Comparison of ENCODE assay signal across 10 cellular contexts in the genomic region with DNA sequence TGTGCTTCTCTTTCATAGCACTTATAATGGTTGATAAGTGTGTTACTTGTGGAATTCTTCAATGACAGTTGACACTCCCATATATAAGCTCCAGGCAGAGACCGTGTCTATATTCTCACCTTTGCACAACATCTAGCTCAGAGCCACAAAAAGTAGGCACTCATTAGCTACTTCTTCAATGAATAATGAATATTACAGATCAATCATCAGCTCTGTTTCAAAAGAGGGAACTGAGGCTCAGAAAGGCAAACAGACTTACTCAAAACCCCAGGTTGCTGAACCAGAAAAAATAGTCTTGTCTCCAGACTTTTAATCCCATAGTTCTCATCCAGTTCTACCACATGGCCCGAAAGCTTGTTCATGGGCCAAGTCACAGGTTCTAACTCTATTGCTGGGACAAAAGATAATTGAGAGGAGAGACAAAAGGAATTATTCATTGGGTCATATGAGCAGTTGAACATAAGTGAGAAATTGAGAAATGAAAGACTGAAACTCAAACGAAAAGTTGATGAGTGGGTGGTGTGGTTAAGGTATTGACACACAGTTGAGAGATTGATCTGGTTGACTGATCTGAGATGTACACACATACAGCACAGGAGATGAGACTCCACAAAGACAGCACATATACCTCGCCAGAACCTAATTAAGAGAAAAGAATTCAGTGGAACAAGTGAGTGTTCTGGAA.
DNase-seq lines count a peak whose midpoint lies in the region; ATAC-seq, FAIRE-seq and TF ChIP-seq lines count a peak whose summit lies in the region.
"Had no signal": no experiment of that assay in that cellular context is flagged by ENCODE, and none has a peak within 500 bp of the region (broad histone marks: within the 10 kb centered on the region; RNA-seq: fewer than 3 reads in every experiment).

No MANE protein-coding gene starts in this region.

- CTCF ChIA-PET in activated CD4-positive, alpha-beta memory T cell treated with anti-CD3 and anti-CD28 coated beads for 36 hours (lab: Charles Lee): no interaction called here

- H3K27me3 ChIP-seq in OCI-LY3 (ENCODE audit: low read depth, low read length): peaks cover 27% of the 10 kb centered on the region
- H3K27me3 ChIP-seq: spleen had no signal

- H3K27ac Mint-ChIP-seq in activated CD4-positive, alpha-beta memory T cell treated with anti-CD3 and anti-CD28 coated beads for 36 hours: no peak overlapping the region

- no peak overlapping the region for H3K27ac ChIP-seq in OCI-LY3 (ENCODE audit: low read length)
- H3K27ac ChIP-seq: spleen had no signal

- no peaks in the 10 kb centered on the region for H3K36me3 Mint-ChIP-seq in activated CD4-positive, alpha-beta memory T cell treated with anti-CD3 and anti-CD28 coated beads for 36 hours

- DNase-seq in GM12891 (ENCODE audit: insufficient read length, low spot score) (peak; percentile 9), NCI-H1105 treated with DMSO at 0.1 percent for 48 hours (lab: John Stamatoyannopoulos, UW) (no peak), KG1 (lab: John Stamatoyannopoulos, UW) (no peak)
- DNase-seq in NK-92 treated with Interleukin-12 subunit alpha and Interleukin-12 subunit beta, amount 100 ng/mL, for 24 hours (lab: John Stamatoyannopoulos, UW): no peak
- no peak for DNase-seq in activated CD4-positive, alpha-beta memory T cell treated with anti-CD3 and anti-CD28 coated beads for 36 hours
- DNase-seq: NCI-H2227 treated with DMSO at 0.1 percent for 48 hours, spleen had no signal

- peak; percentile 94 for FAIRE-seq in GM12891 (lab: Jason Lieb, UNC)

- no peaks in the 10 kb centered on the region for H3K36me3 ChIP-seq in OCI-LY3 (replicated peaks; ENCODE audit: low read depth, low read length)
- H3K36me3 ChIP-seq: spleen had no signal

- no peak overlapping the region for H3K4me3 Mint-ChIP-seq in activated CD4-positive, alpha-beta memory T cell treated with anti-CD3 and anti-CD28 coated beads for 36 hours

- H2AFZ ChIP-seq in OCI-LY3 (ENCODE audit: low read depth, low read length): no peak overlapping the region

- H3K4me3 ChIP-seq in OCI-LY3 (ENCODE audit: low read length): no peak overlapping the region; the same call in 1 of the 2 replicates
- H3K4me3 ChIP-seq: spleen had no signal

- peak overlapping the region; percentile 67 for H3K4me2 ChIP-seq in OCI-LY3 (ENCODE audit: low read length)

- no peaks in the 10 kb centered on the region for H4K20me1 ChIP-seq in OCI-LY3 (ENCODE audit: insufficient read depth, low read length)

- TF ChIP-seq CTCF in OCI-LY3 (IDR thresholded peaks at IDR 0.05; ENCODE audit: low read depth, low read length): no peak

- peaks cover 10% of the 10 kb centered on the region for H3K27me3 Mint-ChIP-seq in activated CD4-positive, alpha-beta memory T cell treated with anti-CD3 and anti-CD28 coated beads for 36 hours

- ATAC-seq in GM19043 (IDR thresholded peaks at IDR 0.05; ENCODE audit: low read depth, unreplicated experiment) (peak; percentile 76), HG02840 (IDR thresholded peaks at IDR 0.05; ENCODE audit: low FRiP score, unreplicated experiment) (peak; percentile 84)

- peaks cover 11% of the 10 kb centered on the region for H3K4me1 Mint-ChIP-seq in activated CD4-positive, alpha-beta memory T cell treated with anti-CD3 and anti-CD28 coated beads for 36 hours (ENCODE audit: low read depth)

- no peak overlapping the region for H3K9ac ChIP-seq in OCI-LY3 (ENCODE audit: low read length)

- no peaks in the 10 kb centered on the region for H3K79me2 ChIP-seq in OCI-LY3 (ENCODE audit: low read length)

- TF ChIP-seq POLR2A in GM12891 (IDR thresholded peaks at IDR 0.05; ENCODE audit: low read depth, low read length): no peak

- POLR2A ChIA-PET in activated CD4-positive, alpha-beta memory T cell treated with anti-CD3 and anti-CD28 coated beads for 36 hours (lab: Charles Lee): interaction anchor here (0.9 kb wide), 2 partner anchors 20 to 31 kb away, joined by 3 to 4 read pairs; no protein-coding TSS in a partner anchor

- H3K9me3 Mint-ChIP-seq in activated CD4-positive, alpha-beta memory T cell treated with anti-CD3 and anti-CD28 coated beads for 36 hours: no peaks in the 10 kb centered on the region

- H3K4me1 ChIP-seq in OCI-LY3 (ENCODE audit: low read length): peaks cover 28% of the 10 kb centered on the region

- intact Hi-C loops in activated CD4-positive, alpha-beta memory T cell treated with anti-CD3 and anti-CD28 coated beads for 36 hours (cut with micrococcal nuclease): loop anchor here (1.0 to 2.0 kb wide), 4 partner anchors 26 to 198 kb away; no protein-coding TSS in a partner anchor

- H3K9me3 ChIP-seq in OCI-LY3 (ENCODE audit: insufficient read depth, low read length): no peaks in the 10 kb centered on the region
- H3K9me3 ChIP-seq: spleen had no signal

TF ChIP-seq in GM12891, 5 proteins besides CTCF, POLR2A, EP300 and RAD21:
- TF ChIP-seq POLR2AphosphoS5 (IDR thresholded peaks at IDR 0.05; ENCODE audit: low read depth, low read length) (no peak), SPI1 (IDR thresholded peaks at IDR 0.05; ENCODE audit: low read depth, low read length) (peak; percentile 65), PAX5 (IDR thresholded peaks at IDR 0.05; ENCODE audit: insufficient read depth, low read length, severe bottlenecking) (peak; percentile 42), POU2F2 (IDR thresholded peaks at IDR 0.05; ENCODE audit: low read depth, low read length) (0 out of 2 replicates have a peak, but pooled peaks have one; percentile 31)
